In genomic region chr17:74059471-74059870, GRCh38 we compare ENCODE assay signal across 17 cellular contexts.
A peak's percentile ranks its signal among the peaks of the same experiment; 100 is the strongest.
DNase-seq lines count a peak whose midpoint lies in the region; ATAC-seq, FAIRE-seq and TF ChIP-seq lines count a peak whose summit lies in the region.
"Had no signal": no experiment of that assay in that cellular context is flagged by ENCODE, and none has a peak within 500 bp of the region (broad histone marks: within the 10 kb centered on the region; RNA-seq: fewer than 3 reads in every experiment).

No MANE protein-coding gene starts in this region.

- no peaks in the 10 kb centered on the region for H3K36me3 Mint-ChIP-seq in activated CD8-positive, alpha-beta T cell treated with anti-CD3 and anti-CD28 coated beads, Interleukin-2, amount 10 ng/mL, durations not matched to agents 7 days and 5 days (ENCODE audit: low read depth)
- H3K36me3 Mint-ChIP-seq: CD14-positive monocyte had no signal

- no peak overlapping the region for H3K4me3 ChIP-seq in kidney (ENCODE audit: low read length in 2 of 2)
- H3K4me3 ChIP-seq: colonic mucosa, gastrocnemius medialis, thoracic aorta had no signal

- POLR2A ChIA-PET in activated CD8-positive, alpha-beta T cell treated with anti-CD3 and anti-CD28 coated beads, Interleukin-2, amount 10 ng/mL, durations not matched to agents 7 days and 5 days (lab: Charles Lee), result no interaction called here

- H3K27ac Mint-ChIP-seq in activated CD8-positive, alpha-beta T cell treated with anti-CD3 and anti-CD28 coated beads, Interleukin-2, amount 10 ng/mL, durations not matched to agents 7 days and 5 days, result no peak overlapping the region

- FAIRE-seq in kidney (lab: Jason Lieb, UNC), result no peak
- FAIRE-seq: H1, HTR-8/SVneo had no signal

- CTCF ChIA-PET in activated CD8-positive, alpha-beta T cell treated with anti-CD3 and anti-CD28 coated beads, Interleukin-2, amount 10 ng/mL, durations not matched to agents 7 days and 5 days (lab: Charles Lee), result no interaction called here

- H3K4me3 Mint-ChIP-seq in activated CD8-positive, alpha-beta T cell treated with anti-CD3 and anti-CD28 coated beads, Interleukin-2, amount 10 ng/mL, durations not matched to agents 7 days and 5 days, result no peak overlapping the region
- H3K4me3 Mint-ChIP-seq: CD14-positive monocyte had no signal

- H3K9me3 ChIP-seq in kidney (ENCODE audit: control insufficient read depth in 1 of 2, low read length in 2 of 2), result peaks cover 0 to 4% of the 10 kb centered on the region in 2 donors
- H3K9me3 ChIP-seq: colonic mucosa, gastrocnemius medialis, neutrophil, thoracic aorta had no signal

- H3K4me1 Mint-ChIP-seq in activated CD8-positive, alpha-beta T cell treated with anti-CD3 and anti-CD28 coated beads, Interleukin-2, amount 10 ng/mL, durations not matched to agents 7 days and 5 days (ENCODE audit: low read depth), result no peaks in the 10 kb centered on the region

- H3K9ac ChIP-seq in kidney (ENCODE audit: low read length in 2 of 2), result no peak overlapping the region

- TF ChIP-seq CTCF in kidney (IDR thresholded peaks at IDR 0.05; ENCODE audit: borderline replicate concordance, extremely low read depth, insufficient read depth), result no peak

- no peaks in the 10 kb centered on the region for H3K9me3 Mint-ChIP-seq in activated CD8-positive, alpha-beta T cell treated with anti-CD3 and anti-CD28 coated beads, Interleukin-2, amount 10 ng/mL, durations not matched to agents 7 days and 5 days (ENCODE audit: insufficient read depth)

- H3K4me1 ChIP-seq in kidney (ENCODE audit: control insufficient read depth in 1 of 2, insufficient read depth in 1 of 2, low read depth in 1 of 2, low read length in 2 of 2), result no peaks in the 10 kb centered on the region
- H3K4me1 ChIP-seq: colonic mucosa, gastrocnemius medialis had no signal

- peak; percentile 43 to 72 for DNase-seq in NCI-H2081 (lab: John Stamatoyannopoulos, UW)
- DNase-seq in NCI-H2081 treated with DMSO at 0.1 percent for 48 hours (lab: John Stamatoyannopoulos, UW), result no peak
- DNase-seq in NCI-H510A treated with DMSO at 0.1 percent for 48 hours (lab: John Stamatoyannopoulos, UW), result peak; percentile 85
- peak; percentile 31 for DNase-seq in globus pallidus (ENCODE audit: low spot score)
- no peak for DNase-seq in activated CD8-positive, alpha-beta T cell treated with anti-CD3 and anti-CD28 coated beads, Interleukin-2, amount 10 ng/mL, durations not matched to agents 7 days and 5 days
- no peak for DNase-seq in Right ventricle myocardium inferior (ENCODE audit: missing footprints)
- no peak for DNase-seq in kidney
- DNase-seq: 8988T, colonic mucosa, gastrocnemius medialis, T-helper 1 cell had no signal

- intact Hi-C loops in Right ventricle myocardium inferior (cut with DNase I) (no loop called here), kidney (cut with DNase I) (no loop called here)

- no peak for ATAC-seq in activated CD8-positive, alpha-beta T cell treated with anti-CD3 and anti-CD28 coated beads, Interleukin-2, amount 10 ng/mL, durations not matched to agents 7 days and 5 days
- ATAC-seq in Right ventricle myocardium inferior (no peak), GM21381 (IDR thresholded peaks at IDR 0.05; ENCODE audit: unreplicated experiment) (no peak)
- ATAC-seq: gastrocnemius medialis had no signal

- H3K27me3 Mint-ChIP-seq in activated CD8-positive, alpha-beta T cell treated with anti-CD3 and anti-CD28 coated beads, Interleukin-2, amount 10 ng/mL, durations not matched to agents 7 days and 5 days (ENCODE audit: low read depth), result peaks cover 13% of the 10 kb centered on the region

- no peak overlapping the region for H3K27ac ChIP-seq in kidney (ENCODE audit: low read depth in 2 of 2, low read length in 2 of 2)
- H3K27ac ChIP-seq: colonic mucosa, gastrocnemius medialis, neutrophil, thoracic aorta had no signal

- H3K36me3 ChIP-seq in kidney (ENCODE audit: control insufficient read depth in 1 of 2, insufficient read depth in 2 of 2, low read length in 2 of 2), result no peaks in the 10 kb centered on the region
- H3K36me3 ChIP-seq: colonic mucosa, gastrocnemius medialis, neutrophil, thoracic aorta had no signal

Comparison
In these comparisons a context has a peak if more than half of its experiments do, and no peak if none do; other contexts are left out.
1. DNase-seq: peak in NCI-H2081 (2 of 2), NCI-H510A treated with DMSO at 0.1 percent for 48 hours (single experiment) and globus pallidus (single experiment); none in NCI-H2081 treated with DMSO at 0.1 percent for 48 hours (single experiment), activated CD8-positive, alpha-beta T cell treated with anti-CD3 and anti-CD28 coated beads, Interleukin-2, amount 10 ng/mL, durations not matched to agents 7 days and 5 days (single experiment), Right ventricle myocardium inferior (single experiment) and kidney (single experiment).